33 cellular contexts compared by ENCODE assay signal in genomic region chr7:142870575-142871259, GRCh38. TPM values are rescaled to one million over a fixed set of nuclear protein-coding genes. Genes with fewer than 3 reads are reported as not detected.
DNase-seq lines count a peak whose midpoint lies in the region; ATAC-seq and TF ChIP-seq lines count a peak whose summit lies in the region.
"Had no signal": no experiment of that assay in that cellular context is flagged by ENCODE, and none has a peak within 500 bp of the region (broad histone marks: within the 10 kb centered on the region; RNA-seq: fewer than 3 reads in every experiment).

No MANE protein-coding gene starts in this region.

- H3K9me3 Mint-ChIP-seq in activated CD8-positive, alpha-beta memory T cell treated with anti-CD3 and anti-CD28 coated beads, Interleukin-2, amount 10 ng/mL, durations not matched to agents 7 days and 5 days (ENCODE audit: low read depth), result no peaks in the 10 kb centered on the region
- H3K9me3 Mint-ChIP-seq: activated CD8-positive, alpha-beta T cell treated with anti-CD3 and anti-CD28 coated beads for 36 hours; activated naive CD8-positive, alpha-beta T cell treated with anti-CD3 and anti-CD28 coated beads, Interleukin-2, amount 10 ng/mL, durations not matched to agents 7 days and 5 days; nephron progenitor cell; T-helper 1 cell treated with Interleukin-12 subunit alpha and Interleukin-12 subunit beta and Interleukin-4 antibody, amounts not matched to agents 30 μg/mL and 1 μg/mL, for 36 hours had no signal

- no peaks in the 10 kb centered on the region for H3K4me1 Mint-ChIP-seq in activated CD8-positive, alpha-beta memory T cell treated with anti-CD3 and anti-CD28 coated beads, Interleukin-2, amount 10 ng/mL, durations not matched to agents 7 days and 5 days
- H3K4me1 Mint-ChIP-seq: nephron progenitor cell had no signal

- in situ Hi-C loops in KBM-7 (cut with MboI; ENCODE audit: low pct_unique_long_range_greater_than_20kb, low sequenced_read_pairs), result loop anchor here (25.0 kb wide), 1 partner anchor 342 kb away; the partner anchor contains the start of gene TAS2R40

- no peak for TF ChIP-seq CTCF in vagina (IDR thresholded peaks at IDR 0.05)

- intact Hi-C loops in cardiac septum (cut with DNase I), result no loop called here
- intact Hi-C loops in left cardiac atrium (cut with DNase I), result no loop called here
- intact Hi-C loops in vagina (cut with DNase I), result no loop called here

- H3K27ac ChIP-seq in vagina, result no peak overlapping the region
- H3K27ac ChIP-seq: ascending aorta, thoracic aorta had no signal

- H3K9me3 ChIP-seq in vagina, result no peaks in the 10 kb centered on the region
- H3K9me3 ChIP-seq: ascending aorta, thoracic aorta had no signal

- DNase-seq in cardiac septum (ENCODE audit: low spot score) (peak; percentile 58), left cardiac atrium (no peak), islet precursor cell (peak; percentile 40), vagina (ENCODE audit: extremely low spot score in 2 of 2) (peak; percentile 81 to 84), KBM-7 (no peak)
- DNase-seq in activated CD8-positive, alpha-beta memory T cell treated with anti-CD3 and anti-CD28 coated beads, Interleukin-2, amount 10 ng/mL, durations not matched to agents 7 days and 5 days, result peak; percentile 35
- no peak for DNase-seq in effector CD8-positive, alpha-beta T cell (lab: John Stamatoyannopoulos, UW)
- DNase-seq: ACHN; activated CD4-positive, CD25-positive, alpha-beta regulatory T cell treated with anti-CD3 and anti-CD28 coated beads, Interleukin-2, amount 50 U/mL, for 72 hours; activated CD8-positive, alpha-beta T cell treated with anti-CD3 and anti-CD28 coated beads for 36 hours; activated gamma-delta T cell; activated naive CD8-positive, alpha-beta T cell treated with anti-CD3 and anti-CD28 coated beads, Interleukin-2, amount 10 ng/mL, durations not matched to agents 7 days and 5 days; CD4-positive, alpha-beta memory T cell; dermis blood vessel endothelial cell; NCI-H1694; NCI-H446 treated with DMSO at 0.1 percent for 48 hours; NCI-H774; nephron progenitor cell; Right ventricle myocardium superior; stimulated activated naive CD4-positive, alpha-beta T cell had no signal

- no peaks in the 10 kb centered on the region for H3K27me3 Mint-ChIP-seq in activated CD8-positive, alpha-beta memory T cell treated with anti-CD3 and anti-CD28 coated beads, Interleukin-2, amount 10 ng/mL, durations not matched to agents 7 days and 5 days
- H3K27me3 Mint-ChIP-seq: activated CD8-positive, alpha-beta T cell treated with anti-CD3 and anti-CD28 coated beads for 36 hours; activated naive CD8-positive, alpha-beta T cell treated with anti-CD3 and anti-CD28 coated beads, Interleukin-2, amount 10 ng/mL, durations not matched to agents 7 days and 5 days; CD4-positive, alpha-beta memory T cell had no signal

- H3K36me3 ChIP-seq in vagina, result peaks cover 0 to 38% of the 10 kb centered on the region in 2 donors

- no peaks in the 10 kb centered on the region for H3K36me3 Mint-ChIP-seq in activated CD8-positive, alpha-beta memory T cell treated with anti-CD3 and anti-CD28 coated beads, Interleukin-2, amount 10 ng/mL, durations not matched to agents 7 days and 5 days
- H3K36me3 Mint-ChIP-seq: activated naive CD8-positive, alpha-beta T cell treated with anti-CD3 and anti-CD28 coated beads, Interleukin-2, amount 10 ng/mL, durations not matched to agents 7 days and 5 days had no signal

- no peaks in the 10 kb centered on the region for H3K4me1 ChIP-seq in vagina
- H3K4me1 ChIP-seq: ascending aorta had no signal

- ATAC-seq in left cardiac atrium (no peak), HG02610 (IDR thresholded peaks at IDR 0.05; ENCODE audit: unreplicated experiment) (no peak)
- ATAC-seq in activated CD8-positive, alpha-beta memory T cell treated with anti-CD3 and anti-CD28 coated beads, Interleukin-2, amount 10 ng/mL, durations not matched to agents 7 days and 5 days, result no peak
- ATAC-seq: activated CD8-positive, alpha-beta T cell treated with anti-CD3 and anti-CD28 coated beads for 36 hours; HCT116; SK-N-SH treated with all-trans-retinoic acid at 6 μM for 48 hours had no signal

- no peak overlapping the region for H3K27ac Mint-ChIP-seq in activated CD8-positive, alpha-beta memory T cell treated with anti-CD3 and anti-CD28 coated beads, Interleukin-2, amount 10 ng/mL, durations not matched to agents 7 days and 5 days
- H3K27ac Mint-ChIP-seq: activated CD8-positive, alpha-beta T cell treated with anti-CD3 and anti-CD28 coated beads for 36 hours; activated naive CD8-positive, alpha-beta T cell treated with anti-CD3 and anti-CD28 coated beads, Interleukin-2, amount 10 ng/mL, durations not matched to agents 7 days and 5 days; B cell; nephron progenitor cell; T-helper 1 cell treated with Interleukin-12 subunit alpha and Interleukin-12 subunit beta and Interleukin-4 antibody, amounts not matched to agents 30 μg/mL and 1 μg/mL, for 36 hours had no signal

- no peak for TF ChIP-seq POLR2A in vagina (IDR thresholded peaks at IDR 0.05)

- no peak overlapping the region for H3K4me3 ChIP-seq in vagina
- H3K4me3 ChIP-seq: ascending aorta, lung, thoracic aorta had no signal

- no peaks in the 10 kb centered on the region for H3K27me3 ChIP-seq in vagina
- H3K27me3 ChIP-seq: ascending aorta had no signal

- CTCF ChIA-PET in activated CD8-positive, alpha-beta memory T cell treated with anti-CD3 and anti-CD28 coated beads, Interleukin-2, amount 10 ng/mL, durations not matched to agents 7 days and 5 days (lab: Charles Lee), result interaction anchor here (0.8 to 1.1 kb wide), 2 partner anchors 10 to 267 kb away, joined by 3 read pairs; no protein-coding TSS in a partner anchor

- H3K4me3 Mint-ChIP-seq in activated CD8-positive, alpha-beta memory T cell treated with anti-CD3 and anti-CD28 coated beads, Interleukin-2, amount 10 ng/mL, durations not matched to agents 7 days and 5 days, result no peak overlapping the region
- H3K4me3 Mint-ChIP-seq: activated CD8-positive, alpha-beta T cell treated with anti-CD3 and anti-CD28 coated beads for 36 hours; activated naive CD8-positive, alpha-beta T cell treated with anti-CD3 and anti-CD28 coated beads, Interleukin-2, amount 10 ng/mL, durations not matched to agents 7 days and 5 days; B cell; CD4-positive, alpha-beta memory T cell; nephron progenitor cell; T-helper 1 cell treated with Interleukin-12 subunit alpha and Interleukin-12 subunit beta and Interleukin-4 antibody, amounts not matched to agents 30 μg/mL and 1 μg/mL, for 36 hours had no signal

RNA-seq across cellular contexts. Expression of gene TRPV6, which starts 14.8 kb away (rescaled TPM):
- total RNA-seq in cardiac septum (not detected), left cardiac atrium (under 1 TPM; 0.24 to 0.27 TPM), vagina (7.9 TPM)
- total RNA-seq in activated CD8-positive, alpha-beta memory T cell treated with anti-CD3 and anti-CD28 coated beads, Interleukin-2, amount 10 ng/mL, durations not matched to agents 7 days and 5 days, result not detected
- total RNA-seq: activated CD8-positive, alpha-beta T cell treated with anti-CD3 and anti-CD28 coated beads for 36 hours; activated naive CD8-positive, alpha-beta T cell treated with anti-CD3 and anti-CD28 coated beads, Interleukin-2, amount 10 ng/mL, durations not matched to agents 7 days and 5 days; ascending aorta; B cell; CD4-positive, alpha-beta memory T cell; dermis blood vessel endothelial cell; endothelial cell of umbilical vein; LHCN-M2; OCI-LY7; osteocyte; Right ventricle myocardium superior; skeletal muscle tissue; thoracic aorta had no signal

RNA-seq across cellular contexts. Expression of gene EPHB6, which starts 15.8 kb away (rescaled TPM):
- total RNA-seq in cardiac septum (2.0 TPM), left cardiac atrium (10 to 100 TPM in 1 of 2 donors, 1 to 10 TPM in 1; 9.3 to 11.1 TPM), vagina (68.3 TPM)
- total RNA-seq in activated CD8-positive, alpha-beta memory T cell treated with anti-CD3 and anti-CD28 coated beads, Interleukin-2, amount 10 ng/mL, durations not matched to agents 7 days and 5 days, result 1 to 10 TPM; 5.1 to 7.5 TPM

Comparison
In these comparisons a context has a peak if more than half of its experiments do, and no peak if none do; other contexts are left out.
1. DNase-seq: peak in cardiac septum (single experiment), activated CD8-positive, alpha-beta memory T cell treated with anti-CD3 and anti-CD28 coated beads, Interleukin-2, amount 10 ng/mL, durations not matched to agents 7 days and 5 days (single experiment), islet precursor cell (single experiment) and vagina (2 of 2); none in left cardiac atrium (single experiment), KBM-7 (single experiment) and effector CD8-positive, alpha-beta T cell (single experiment).